26 cellular contexts compared by ENCODE assay signal in the genomic region with DNA sequence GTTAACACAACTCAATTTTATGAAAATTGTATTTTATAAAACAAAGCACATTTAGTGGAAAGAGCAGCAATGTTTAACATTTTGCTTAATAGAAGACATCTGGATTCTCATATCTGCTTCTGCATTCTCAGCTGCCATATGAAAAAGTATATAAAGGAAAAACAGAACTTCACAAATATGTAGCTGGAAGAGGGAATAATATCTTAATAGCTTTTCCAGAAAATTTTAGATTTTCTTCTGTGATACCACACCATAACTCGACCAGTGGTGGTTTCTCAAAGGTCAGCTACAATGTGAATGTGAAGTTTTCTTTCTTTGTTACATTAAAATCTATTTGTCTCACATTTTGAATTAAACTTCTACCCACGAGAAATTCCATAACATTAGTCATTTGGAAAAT.
A peak's percentile ranks its signal among the peaks of the same experiment; 100 is the strongest.
DNase-seq lines count a peak whose midpoint lies in the region; ATAC-seq, FAIRE-seq and TF ChIP-seq lines count a peak whose summit lies in the region.
"Had no signal": no experiment of that assay in that cellular context is flagged by ENCODE, and none has a peak within 500 bp of the region (broad histone marks: within the 10 kb centered on the region; RNA-seq: fewer than 3 reads in every experiment).

No MANE protein-coding gene starts in this region.

- TF ChIP-seq CTCF in A549 (IDR thresholded peaks at IDR 0.05) = no peak
- no peak for TF ChIP-seq CTCF in PC-3 (conservative IDR thresholded peaks at IDR 0.05; ENCODE audit: low read depth, low read length)
- peak; percentile 12 for TF ChIP-seq CTCF in chondrocyte (IDR thresholded peaks at IDR 0.05)
- no peak for TF ChIP-seq CTCF in mesothelial cell of epicardium (IDR thresholded peaks at IDR 0.05; ENCODE audit: unreplicated experiment)
- no peak for TF ChIP-seq CTCF in nephron progenitor cell (IDR thresholded peaks at IDR 0.05)

- peak overlapping the region; percentile 83 to 94 for H3K27ac ChIP-seq in A549
- H3K27ac ChIP-seq in PC-3 (ENCODE audit: low read length) = no peak overlapping the region
- no peak overlapping the region for H3K27ac ChIP-seq in small intestine (ENCODE audit: low read depth in 1 of 2, low read length in 1 of 2)
- H3K27ac ChIP-seq: testis had no signal

- H3K27me3 Mint-ChIP-seq in chondrocyte (ENCODE audit: low read depth) (no peaks in the 10 kb centered on the region), mesothelial cell of epicardium (ENCODE audit: low read depth) (no peaks in the 10 kb centered on the region), nephron progenitor cell (ENCODE audit: low read depth, poor library complexity) (no peaks in the 10 kb centered on the region)
- H3K27me3 Mint-ChIP-seq: activated CD4-positive, alpha-beta memory T cell treated with anti-CD3 and anti-CD28 coated beads for 36 hours; brain; IgD-negative memory B cell; naive thymus-derived CD4-positive, alpha-beta T cell had no signal

- peaks cover 92% of the 10 kb centered on the region for H3K4me1 ChIP-seq in A549
- H3K4me1 ChIP-seq in PC-3 (ENCODE audit: insufficient read depth, low read length) = 0 out of 2 replicates have a peak, but pooled peaks cover 7% of the 10 kb centered on the region
- peaks cover 0 to 2% of the 10 kb centered on the region in 2 donors for H3K4me1 ChIP-seq in small intestine (ENCODE audit: control insufficient read depth in 2 of 2, insufficient read depth in 1 of 2, low read depth in 1 of 2, low read length in 1 of 2)

- H2AFZ ChIP-seq in PC-3 (ENCODE audit: low read length) = no peak overlapping the region

- FAIRE-seq in A549 (lab: Jason Lieb, UNC) (peak; percentile 99), small intestine (lab: Jason Lieb, UNC) (no peak)
- FAIRE-seq: kidney had no signal

- H3K4me3 Mint-ChIP-seq in chondrocyte (ENCODE audit: unreplicated experiment) (peak overlapping the region; percentile 20), mesothelial cell of epicardium (no peak overlapping the region), nephron progenitor cell (no peak overlapping the region)
- H3K4me3 Mint-ChIP-seq: activated CD4-positive, alpha-beta memory T cell treated with anti-CD3 and anti-CD28 coated beads for 36 hours; activated T-cell treated with anti-CD3 and anti-CD28 coated beads, Interleukin-2, amount 50 U/mL, for 72 hours; brain; IgD-negative memory B cell; naive thymus-derived CD4-positive, alpha-beta T cell had no signal

- peak overlapping the region; percentile 89 for H3K27ac Mint-ChIP-seq in chondrocyte (ENCODE audit: unreplicated experiment)
- peak overlapping the region; percentile 30 for H3K27ac Mint-ChIP-seq in mesothelial cell of epicardium
- H3K27ac Mint-ChIP-seq in nephron progenitor cell = no peak overlapping the region
- H3K27ac Mint-ChIP-seq: activated CD4-positive, alpha-beta memory T cell treated with anti-CD3 and anti-CD28 coated beads for 36 hours; activated T-cell treated with anti-CD3 and anti-CD28 coated beads, Interleukin-2, amount 50 U/mL, for 72 hours; IgD-negative memory B cell; naive thymus-derived CD4-positive, alpha-beta T cell had no signal

- intact Hi-C loops in PC-3 (cut with micrococcal nuclease) = no loop called here

- no peaks in the 10 kb centered on the region for H3K79me2 ChIP-seq in PC-3 (ENCODE audit: low read length)

- H3K4me3 ChIP-seq in A549 (no peak overlapping the region), PC-3 (ENCODE audit: low read length) (no peak overlapping the region), small intestine (ENCODE audit: low read depth in 1 of 2, low read length in 2 of 2) (no peak overlapping the region)
- H3K4me3 ChIP-seq: testis had no signal

- TF ChIP-seq EP300 in A549 (IDR thresholded peaks at IDR 0.05) = no peak

- H3K27me3 ChIP-seq in PC-3 (ENCODE audit: low read length) (no peaks in the 10 kb centered on the region), small intestine (ENCODE audit: control insufficient read depth in 2 of 2, insufficient read depth in 2 of 2, low read length in 2 of 2) (no peaks in the 10 kb centered on the region)
- H3K27me3 ChIP-seq: testis had no signal

- no peaks in the 10 kb centered on the region for H4K20me1 ChIP-seq in PC-3 (ENCODE audit: low read length)

- CTCF ChIA-PET in A549 (lab: Yijun Ruan, JAX) = interaction anchor here (0.9 to 1.7 kb wide), 3 partner anchors 9 to 163 kb away, joined by 3 to 4 read pairs (median 3); no protein-coding TSS in a partner anchor
- CTCF ChIA-PET in PC-3 (lab: Charles Lee) = no interaction called here

- peaks cover 24% of the 10 kb centered on the region for H3K4me1 Mint-ChIP-seq in chondrocyte (ENCODE audit: low read depth)
- H3K4me1 Mint-ChIP-seq in mesothelial cell of epicardium = peaks cover 28% of the 10 kb centered on the region
- peaks cover 7% of the 10 kb centered on the region for H3K4me1 Mint-ChIP-seq in nephron progenitor cell
- H3K4me1 Mint-ChIP-seq: IgD-negative memory B cell; naive thymus-derived CD4-positive, alpha-beta T cell had no signal

- no peaks in the 10 kb centered on the region for H3F3A ChIP-seq in PC-3 (ENCODE audit: low read length, unreplicated experiment)

- no peaks in the 10 kb centered on the region for H3K9me2 ChIP-seq in PC-3 (replicated peaks; ENCODE audit: low read length)

- no peak for ATAC-seq in A549
- no peak for ATAC-seq in PC-3
- ATAC-seq: activated T-cell treated with anti-CD3 and anti-CD28 coated beads, Interleukin-2, amount 50 U/mL, for 72 hours; left ventricle myocardium superior; naive thymus-derived CD4-positive, alpha-beta T cell; Right ventricle myocardium inferior had no signal

- BruUV-seq in PC-3 (replicated peaks; lab: Mats Ljungman, UMichigan) = no TSS peak

- H3K4me2 ChIP-seq in A549 (peak overlapping the region; percentile 62), PC-3 (ENCODE audit: low read length) (no peak overlapping the region)

- TF ChIP-seq POLR2A in A549 (IDR thresholded peaks at IDR 0.05; ENCODE audit: low read length) = no peak

- no peaks in the 10 kb centered on the region for H3K9me3 ChIP-seq in A549
- no peaks in the 10 kb centered on the region for H3K9me3 ChIP-seq in PC-3 (ENCODE audit: low read length)
- no peaks in the 10 kb centered on the region for H3K9me3 ChIP-seq in small intestine (ENCODE audit: control insufficient read depth, low read depth)
- H3K9me3 ChIP-seq: testis had no signal

- H3K36me3 Mint-ChIP-seq in chondrocyte (ENCODE audit: low read depth) = no peaks in the 10 kb centered on the region
- no peaks in the 10 kb centered on the region for H3K36me3 Mint-ChIP-seq in mesothelial cell of epicardium
- H3K36me3 Mint-ChIP-seq in nephron progenitor cell (ENCODE audit: low read depth) = no peaks in the 10 kb centered on the region
- H3K36me3 Mint-ChIP-seq: activated CD4-positive, alpha-beta memory T cell treated with anti-CD3 and anti-CD28 coated beads for 36 hours; IgD-negative memory B cell; naive thymus-derived CD4-positive, alpha-beta T cell had no signal

- no peak for DNase-seq in A549 (ENCODE audit: low read depth in 1 of 2, low spot score in 1 of 2)
- DNase-seq in PC-3 = peak; percentile 40
- no peak for DNase-seq in chondrocyte (ENCODE audit: low spot score)
- no peak for DNase-seq in mesothelial cell of epicardium (ENCODE audit: low spot score in 2 of 2, unreplicated experiment in 2 of 2)
- no peak for DNase-seq in nephron progenitor cell
- no peak for DNase-seq in NCI-H2196 treated with DMSO at 0.1 percent for 48 hours (lab: John Stamatoyannopoulos, UW; ENCODE audit: unreplicated experiment)
- DNase-seq in small intestine = no peak
- DNase-seq in COR-L47 (lab: John Stamatoyannopoulos, UW) = no peak
- DNase-seq: activated CD4-positive, alpha-beta memory T cell treated with anti-CD3 and anti-CD28 coated beads for 36 hours; activated CD4-positive, CD25-positive, alpha-beta regulatory T cell treated with anti-CD3 and anti-CD28 coated beads, Interleukin-2, amount 50 U/mL, for 72 hours; activated T-cell treated with anti-CD3 and anti-CD28 coated beads, Interleukin-2, amount 50 U/mL, for 72 hours; Calu3; DMS79 treated with DMSO at 0.1 percent for 48 hours; glutamatergic neuron; kidney; left ventricle myocardium superior; naive thymus-derived CD4-positive, alpha-beta T cell; NCI-H1105; NCI-H187 treated with DMSO at 0.1 percent for 48 hours; NCI-H2171; NCI-H526; stimulated activated naive CD4-positive, alpha-beta T cell treated with Interleukin-2 at 50 U/mL for 16 hours; testis had no signal

- TF ChIP-seq RAD21 in A549 (conservative IDR thresholded peaks at IDR 0.05 in 1 of 2, IDR thresholded peaks at IDR 0.05 in 1 of 2) = no peak

- H3K9ac ChIP-seq in PC-3 (ENCODE audit: low read length) = no peak overlapping the region

- H3K9me3 Mint-ChIP-seq in chondrocyte (ENCODE audit: low read depth) (no peaks in the 10 kb centered on the region), mesothelial cell of epicardium (no peaks in the 10 kb centered on the region), nephron progenitor cell (no peaks in the 10 kb centered on the region)
- H3K9me3 Mint-ChIP-seq: activated CD4-positive, alpha-beta memory T cell treated with anti-CD3 and anti-CD28 coated beads for 36 hours; activated T-cell treated with anti-CD3 and anti-CD28 coated beads, Interleukin-2, amount 50 U/mL, for 72 hours; brain; IgD-negative memory B cell; naive thymus-derived CD4-positive, alpha-beta T cell had no signal

- no peaks in the 10 kb centered on the region for H3K36me3 ChIP-seq in PC-3 (ENCODE audit: low read depth, low read length)
- H3K36me3 ChIP-seq in small intestine (ENCODE audit: control insufficient read depth in 2 of 2, insufficient read depth in 2 of 2, low read length in 2 of 2) = no peaks in the 10 kb centered on the region

- 17% methylated on average over 2 of the region's 2 CpGs for WGBS in A549 (ENCODE audit: missing lambda C conversion rate)
- WGBS in small intestine, 3 donors = 56 to 82% (median 61%) methylated on average over 2 of the region's 2 CpGs

- POLR2A ChIA-PET in A549 (lab: Yijun Ruan, JAX) (no interaction called here), PC-3 (lab: Charles Lee; ENCODE audit: unreplicated experiment) (no interaction called here)

TF ChIP-seq in A549, 52 proteins besides CTCF, POLR2A, EP300 and RAD21:
- TF ChIP-seq FOSL2 (IDR thresholded peaks at IDR 0.05) = no peak
- TF ChIP-seq FOSL2 (CRISPR knock-in tag; IDR thresholded peaks at IDR 0.05) = peak; percentile 32; the same call in 1 of the 2 replicates
- TF ChIP-seq, protein P1, sequence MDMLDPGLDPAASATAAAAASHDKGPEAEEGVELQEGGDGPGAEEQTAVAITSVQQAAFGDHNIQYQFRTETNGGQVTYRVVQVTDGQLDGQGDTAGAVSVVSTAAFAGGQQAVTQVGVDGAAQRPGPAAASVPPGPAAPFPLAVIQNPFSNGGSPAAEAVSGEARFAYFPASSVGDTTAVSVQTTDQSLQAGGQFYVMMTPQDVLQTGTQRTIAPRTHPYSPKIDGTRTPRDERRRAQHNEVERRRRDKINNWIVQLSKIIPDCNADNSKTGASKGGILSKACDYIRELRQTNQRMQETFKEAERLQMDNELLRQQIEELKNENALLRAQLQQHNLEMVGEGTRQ (IDR thresholded peaks at IDR 0.05) = no peak

Comparison
In these comparisons a context has a peak if more than half of its experiments do, and no peak if none do; other contexts are left out.
1. H3K27ac ChIP-seq: peak in A549 (2 of 2); none in PC-3 (single experiment) and small intestine (0 of 2).